ENCODE assay signal across 1 cellular context in the genomic region with DNA sequence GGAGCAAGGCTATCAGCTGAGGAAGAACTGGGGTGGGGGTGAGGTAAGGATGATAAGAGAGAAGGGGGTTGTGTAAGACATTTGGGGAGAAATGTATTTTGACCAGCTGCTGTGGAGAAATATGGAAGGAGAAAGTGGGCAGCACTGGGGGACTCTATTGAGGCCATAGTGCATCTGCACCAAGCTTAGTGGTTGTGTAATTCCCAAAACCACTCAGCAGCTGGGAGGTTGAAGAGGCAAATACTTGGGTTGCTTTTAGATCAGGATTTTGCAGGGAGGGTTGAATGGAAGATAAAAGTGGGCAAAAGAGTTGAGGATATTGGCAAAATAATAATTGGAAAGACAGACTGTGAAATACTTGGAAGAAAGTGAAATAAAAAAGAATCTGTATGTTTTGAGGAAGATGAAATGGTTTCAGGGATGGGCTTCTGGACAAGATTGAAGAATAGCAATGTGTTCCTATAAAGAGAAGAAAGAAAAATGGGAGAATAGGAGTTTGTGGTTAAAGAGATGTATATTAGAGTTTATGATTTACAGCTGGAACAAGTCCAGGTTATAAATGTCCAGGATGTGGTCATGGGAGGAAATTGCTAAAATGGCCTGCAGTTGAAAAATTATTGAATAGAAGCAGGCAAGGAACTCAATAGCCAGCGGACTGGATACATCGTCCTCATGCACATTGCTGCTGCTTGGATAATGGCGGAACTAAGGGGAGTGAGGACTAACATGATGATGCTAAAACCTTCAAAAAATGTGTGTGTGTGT.
TF ChIP-seq lines count a peak whose summit lies in the region.

No MANE protein-coding gene starts in this region.

TF ChIP-seq in IMR-90, 13 proteins besides CTCF, POLR2A, EP300 and RAD21:
- TF ChIP-seq FOS (IDR thresholded peaks at IDR 0.05; ENCODE audit: low read depth, low read length) (no peak), BHLHE40 (IDR thresholded peaks at IDR 0.05; ENCODE audit: low read depth, low read length) (no peak), CEBPB (IDR thresholded peaks at IDR 0.05; ENCODE audit: low read depth, low read length) (no peak), MXI1 (IDR thresholded peaks at IDR 0.05; ENCODE audit: borderline replicate concordance, low read depth, low read length) (no peak), CHD1 (IDR thresholded peaks at IDR 0.05; ENCODE audit: low read depth, low read length) (no peak), MAZ (IDR thresholded peaks at IDR 0.05; ENCODE audit: borderline replicate concordance, low read depth, low read length) (no peak), MAFK (IDR thresholded peaks at IDR 0.05; ENCODE audit: low read depth, low read length) (no peak), NFE2L2 (IDR thresholded peaks at IDR 0.05; ENCODE audit: low read depth, low read length) (no peak)
- TF ChIP-seq, protein P1, sequence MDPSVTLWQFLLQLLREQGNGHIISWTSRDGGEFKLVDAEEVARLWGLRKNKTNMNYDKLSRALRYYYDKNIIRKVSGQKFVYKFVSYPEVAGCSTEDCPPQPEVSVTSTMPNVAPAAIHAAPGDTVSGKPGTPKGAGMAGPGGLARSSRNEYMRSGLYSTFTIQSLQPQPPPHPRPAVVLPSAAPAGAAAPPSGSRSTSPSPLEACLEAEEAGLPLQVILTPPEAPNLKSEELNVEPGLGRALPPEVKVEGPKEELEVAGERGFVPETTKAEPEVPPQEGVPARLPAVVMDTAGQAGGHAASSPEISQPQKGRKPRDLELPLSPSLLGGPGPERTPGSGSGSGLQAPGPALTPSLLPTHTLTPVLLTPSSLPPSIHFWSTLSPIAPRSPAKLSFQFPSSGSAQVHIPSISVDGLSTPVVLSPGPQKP (IDR thresholded peaks at IDR 0.05; ENCODE audit: borderline replicate concordance, low read depth, low read length), result no peak
- TF ChIP-seq, protein P2, sequence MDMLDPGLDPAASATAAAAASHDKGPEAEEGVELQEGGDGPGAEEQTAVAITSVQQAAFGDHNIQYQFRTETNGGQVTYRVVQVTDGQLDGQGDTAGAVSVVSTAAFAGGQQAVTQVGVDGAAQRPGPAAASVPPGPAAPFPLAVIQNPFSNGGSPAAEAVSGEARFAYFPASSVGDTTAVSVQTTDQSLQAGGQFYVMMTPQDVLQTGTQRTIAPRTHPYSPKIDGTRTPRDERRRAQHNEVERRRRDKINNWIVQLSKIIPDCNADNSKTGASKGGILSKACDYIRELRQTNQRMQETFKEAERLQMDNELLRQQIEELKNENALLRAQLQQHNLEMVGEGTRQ (IDR thresholded peaks at IDR 0.05; ENCODE audit: low read depth, low read length), result no peak
TF ChIP-seq in IMR-90: peak in this region for 0.
